ENCODE assay signal across 1 cellular context in genomic region chr22:50276143-50276542, GRCh38.
TF ChIP-seq lines count a peak whose summit lies in the region.

No MANE protein-coding gene starts in this region.

TF ChIP-seq in H1, 55 proteins besides CTCF, POLR2A, EP300 and RAD21 (continued from another document):
- 0 out of 2 replicates have a peak, but pooled peaks have one; percentile 6 for TF ChIP-seq JUND (IDR thresholded peaks at IDR 0.05; ENCODE audit: low read length)
- TF ChIP-seq ATF3 (IDR thresholded peaks at IDR 0.05; ENCODE audit: insufficient read depth, low read depth, low read length) = peak; percentile 92
- TF ChIP-seq YY1 (IDR thresholded peaks at IDR 0.05; ENCODE audit: low read depth, low read length) = 0 out of 2 replicates have a peak, but pooled peaks have one; percentile 11
- TF ChIP-seq MAX (IDR thresholded peaks at IDR 0.05) = peak; percentile 40; the same call in 1 of the 2 replicates
- peak; percentile 85; the same call in 1 of the 2 replicates for TF ChIP-seq TCF12 (IDR thresholded peaks at IDR 0.05; ENCODE audit: low read depth, low read length)
- TF ChIP-seq TAF7 (optimal IDR thresholded peaks at IDR 0.05; ENCODE audit: borderline replicate concordance, low read depth, low read length) = peak; percentile 97
- no peak for TF ChIP-seq ASH2L (IDR thresholded peaks at IDR 0.05; ENCODE audit: low read length)
- no peak for TF ChIP-seq TEAD4 (IDR thresholded peaks at IDR 0.05; ENCODE audit: low read depth, low read length)
- TF ChIP-seq CBX5 (IDR thresholded peaks at IDR 0.05; ENCODE audit: low read depth, low read length) = no peak
- peak; percentile 75 for TF ChIP-seq SRF (IDR thresholded peaks at IDR 0.05; ENCODE audit: low read depth, low read length)
- TF ChIP-seq EGR1 (IDR thresholded peaks at IDR 0.05; ENCODE audit: borderline replicate concordance, low read depth, low read length) = 0 out of 2 replicates have a peak, but pooled peaks have one; percentile 40
